In the genomic region with DNA sequence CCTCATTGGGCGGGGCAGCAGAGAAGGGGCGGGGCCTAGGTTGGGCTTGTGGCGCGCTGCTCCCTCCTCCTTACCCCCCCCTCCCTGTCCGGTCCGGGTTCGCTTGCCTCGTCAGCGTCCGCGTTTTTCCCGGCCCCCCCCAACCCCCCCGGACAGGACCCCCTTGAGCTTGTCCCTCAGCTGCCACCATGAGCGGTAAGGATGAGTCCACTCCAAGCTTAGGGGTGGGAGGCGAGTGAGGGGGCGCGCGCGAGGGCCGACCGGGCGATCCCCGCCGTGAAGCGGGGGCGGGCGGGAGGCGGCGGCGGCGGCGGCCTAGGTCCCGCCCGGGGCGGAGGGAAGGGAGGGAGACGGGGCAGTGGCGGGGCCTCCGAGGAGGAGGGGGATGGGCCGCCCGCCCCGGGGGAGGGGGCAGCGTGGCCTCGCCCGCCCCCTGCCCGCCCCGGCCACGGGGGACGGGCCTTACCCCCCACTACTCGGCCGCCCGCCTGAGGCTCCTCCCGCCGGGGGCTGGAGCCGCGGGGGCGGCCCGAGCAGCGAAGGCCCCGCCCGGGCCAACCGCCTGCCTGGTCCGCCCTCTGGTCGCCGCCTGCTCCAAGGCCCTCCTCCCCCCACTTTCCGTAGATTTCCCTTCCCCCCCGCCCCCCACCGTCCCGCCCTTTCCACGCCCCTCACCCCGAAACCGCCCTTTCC, we compare ENCODE assay signal across 8 cellular contexts. TPM values are rescaled to one million over a fixed set of nuclear protein-coding genes. Genes with fewer than 3 reads are reported as not detected.
DNase-seq lines count a peak whose midpoint lies in the region; ATAC-seq, FAIRE-seq and TF ChIP-seq lines count a peak whose summit lies in the region.

A gene (plus strand): TSS at position 73 of the 693 bp plus-strand sequence. CDS start 116 bp downstream, at position 189.

- peak; percentile 80 for DNase-seq in A172 (ENCODE audit: low spot score)
- DNase-seq in NCI-H2227 (lab: John Stamatoyannopoulos, UW; ENCODE audit: unreplicated experiment) = peak; percentile 91
- DNase-seq in activated B cell treated with CpG ODN at 0.5 μM for 24 hours = peak; percentile 95
- peak; percentile 77 for DNase-seq in bronchial epithelial cell (ENCODE audit: low read depth)
- DNase-seq in inferior parietal cortex (ENCODE audit: extremely low spot score) = peak; percentile 61
- DNase-seq in stimulated activated CD4-positive, alpha-beta T cell treated with anti-CD3 and anti-CD28 coated beads, Interleukin-12 subunit alpha, Interleukin-12 subunit beta, amount 100 ng/mL, for 4 hours = peak; percentile 84

- H3K4me1 Mint-ChIP-seq in activated B cell treated with CpG ODN at 0.5 μM for 24 hours = peaks cover 39% of the 10 kb centered on the region

- no peak for TF ChIP-seq CTCF in activated B cell treated with CpG ODN at 0.5 μM for 24 hours (IDR thresholded peaks at IDR 0.05)
- TF ChIP-seq CTCF in bronchial epithelial cell (IDR thresholded peaks at IDR 0.05; ENCODE audit: insufficient read depth, low read length, severe bottlenecking) = no peak

- H3K27me3 ChIP-seq in bronchial epithelial cell (ENCODE audit: control insufficient read depth, insufficient read depth, low read length) = no peaks in the 10 kb centered on the region

- peak within 1 kb of the TSS; percentile 80 for H3K27ac Mint-ChIP-seq in activated B cell treated with CpG ODN at 0.5 μM for 24 hours

- no peaks in the 10 kb centered on the region for H3K9me3 Mint-ChIP-seq in activated B cell treated with CpG ODN at 0.5 μM for 24 hours

- ATAC-seq in GM18907 (IDR thresholded peaks at IDR 0.05; ENCODE audit: unreplicated experiment) (peak; percentile 45), HG03139 (IDR thresholded peaks at IDR 0.05; ENCODE audit: unreplicated experiment) (peak; percentile 36), activated B cell treated with CpG ODN at 0.5 μM for 24 hours (ENCODE audit: low read depth) (peak; percentile 40)

- POLR2A ChIA-PET in activated B cell treated with CpG ODN at 0.5 μM for 24 hours (lab: Charles Lee) = interaction anchor here (0.6 to 6.2 kb wide), 27 partner anchors 8 to 1329 kb away, joined by 3 to 45 read pairs (median 6); a partner anchor contains a TSS

- H3K4me3 Mint-ChIP-seq in activated B cell treated with CpG ODN at 0.5 μM for 24 hours = peak within 1 kb of the TSS; percentile 88

- peak within 1 kb of the TSS; percentile 46 for H3K4me3 ChIP-seq in bronchial epithelial cell (ENCODE audit: low read depth, low read length)

- intact Hi-C loops in activated B cell treated with CpG ODN at 0.5 μM for 24 hours (cut with micrococcal nuclease) = loop anchor here (1.0 to 5.0 kb wide), 5 partner anchors 13 to 347 kb away; a partner anchor contains a TSS

- peaks cover 36% of the 10 kb centered on the region for H3K36me3 Mint-ChIP-seq in activated B cell treated with CpG ODN at 0.5 μM for 24 hours (ENCODE audit: low read depth)

- CTCF ChIA-PET in activated B cell treated with CpG ODN at 0.5 μM for 24 hours (lab: Charles Lee) = interaction anchor here (0.9 to 4.2 kb wide), 9 partner anchors 27 to 129 kb away, joined by 3 to 45 read pairs (median 6); no protein-coding TSS in a partner anchor

- H3K27me3 Mint-ChIP-seq in activated B cell treated with CpG ODN at 0.5 μM for 24 hours = no peaks in the 10 kb centered on the region

- H3K36me3 ChIP-seq in bronchial epithelial cell (ENCODE audit: control insufficient read depth, insufficient read depth, low read length) = peaks cover 9% of the 10 kb centered on the region

- no peak for FAIRE-seq in bronchial epithelial cell (lab: Jason Lieb, UNC)

RNA-seq across cellular contexts. Expression of the gene that starts here (rescaled TPM):
- 30.2 and 32.8 TPM in 2 replicates for total RNA-seq in A172 (2014; rRNA removed; shearing (Covaris generic))
- total RNA-seq in activated B cell treated with CpG ODN at 0.5 μM for 24 hours (99.2 and 102 TPM in 2 replicates), bronchial epithelial cell (23.7 and 30.0 TPM in 2 replicates)

Comparison
In these comparisons a context has a peak if more than half of its experiments do, and no peak if none do; other contexts are left out.
1. Peak in every context shown above with its lines: DNase-seq, ATAC-seq and H3K4me3 ChIP-seq.